Comparison of ENCODE assay signal across 34 cellular contexts in genomic region chr18:9850297-9850696, GRCh38. TPM values are rescaled to one million over a fixed set of nuclear protein-coding genes. Genes with fewer than 3 reads are reported as not detected.
DNase-seq lines count a peak whose midpoint lies in the region; ATAC-seq and TF ChIP-seq lines count a peak whose summit lies in the region.
"Had no signal": no experiment of that assay in that cellular context is flagged by ENCODE, and none has a peak within 500 bp of the region (broad histone marks: within the 10 kb centered on the region; RNA-seq: fewer than 3 reads in every experiment).

No MANE protein-coding gene starts in this region.

- no peaks in the 10 kb centered on the region for H3K27me3 ChIP-seq in heart right ventricle
- no peaks in the 10 kb centered on the region for H3K27me3 ChIP-seq in foreskin keratinocyte
- no peaks in the 10 kb centered on the region for H3K27me3 ChIP-seq in gastrocnemius medialis
- no peaks in the 10 kb centered on the region for H3K27me3 ChIP-seq in vagina
- H3K27me3 ChIP-seq: breast epithelium, ovary, tibial nerve had no signal

- TF ChIP-seq POLR2A in gastrocnemius medialis (IDR thresholded peaks at IDR 0.05) (no peak), vagina (IDR thresholded peaks at IDR 0.05) (no peak), lower leg skin (IDR thresholded peaks at IDR 0.05) (no peak)

- DNase-seq in heart right ventricle: no peak
- no peak for DNase-seq in left cardiac atrium
- no peak for DNase-seq in foreskin keratinocyte
- no peak for DNase-seq in gastrocnemius medialis
- DNase-seq in vagina (ENCODE audit: extremely low spot score in 2 of 2): no peak
- DNase-seq in lower leg skin (ENCODE audit: low spot score in 2 of 2): no peak
- DNase-seq in NCI-H2107 treated with DMSO at 0.1 percent for 48 hours (lab: John Stamatoyannopoulos, UW; ENCODE audit: unreplicated experiment): no peak
- DNase-seq: 8988T; activated CD4-positive, alpha-beta T cell treated with anti-CD3 and anti-CD28 coated beads, Interleukin-2, amount 50 U/mL, for 4 hours; activated CD8-positive, alpha-beta memory T cell treated with anti-CD3 and anti-CD28 coated beads, Interleukin-2, amount 10 ng/mL, durations not matched to agents 7 days and 5 days; activated gamma-delta T cell; activated naive CD8-positive, alpha-beta T cell treated with anti-CD3 and anti-CD28 coated beads for 36 hours; activated T-cell treated with anti-CD3 and anti-CD28 coated beads, Interleukin-2, amount 50 U/mL, for 4 hours; CD4-positive, CD25-positive, alpha-beta regulatory T cell; effector CD4-positive, alpha-beta T cell; islet precursor cell; NCI-H1092; NCI-H2171; NCI-H510A treated with DMSO at 0.1 percent for 48 hours; nephron progenitor cell; ovary; SK-N-SH; stimulated activated CD4-positive, alpha-beta T cell treated with anti-CD3 and anti-CD28 coated beads, Interleukin-2, amount 100 ng/mL, for 24 hours; stimulated activated CD8-positive, alpha-beta memory T cell treated with anti-CD3 and anti-CD28 coated beads, Interleukin-4, amount 100 ng/mL, for 48 hours had no signal

- H3K9me3 ChIP-seq in heart right ventricle (no peaks in the 10 kb centered on the region), gastrocnemius medialis (no peaks in the 10 kb centered on the region), vagina (no peaks in the 10 kb centered on the region)
- H3K9me3 ChIP-seq: breast epithelium, ovary, tibial nerve had no signal

- H3K4me1 ChIP-seq in heart right ventricle: peaks cover 6 to 74% (median 31%) of the 10 kb centered on the region in 9 donors
- H3K4me1 ChIP-seq in foreskin keratinocyte: peaks cover 35% of the 10 kb centered on the region
- H3K4me1 ChIP-seq in gastrocnemius medialis: peaks cover 37 to 42% of the 10 kb centered on the region in 2 donors
- H3K4me1 ChIP-seq in vagina: peaks cover 65% of the 10 kb centered on the region
- H3K4me1 ChIP-seq: breast epithelium had no signal

- peaks cover 0 to 25% (median 0%) of the 10 kb centered on the region in 9 donors for H3K36me3 ChIP-seq in heart right ventricle
- no peaks in the 10 kb centered on the region for H3K36me3 ChIP-seq in gastrocnemius medialis
- H3K36me3 ChIP-seq in vagina: no peaks in the 10 kb centered on the region
- H3K36me3 ChIP-seq: breast epithelium, ovary, tibial nerve had no signal

- 91 to 94% methylated on average over 3 of the region's 3 CpGs for whole genome bisulfite sequencing in heart right ventricle, 2 donors
- 65% methylated on average over 3 of the region's 3 CpGs for whole genome bisulfite sequencing in lower leg skin, 2 donors

- H3K27ac ChIP-seq in heart right ventricle (peak overlapping the region in 6 of 10 donors; percentile 29 to 84 (median 62)), foreskin keratinocyte (no peak overlapping the region), gastrocnemius medialis (peak overlapping the region; percentile 83 to 90 (median 84)), vagina (peak overlapping the region; percentile 36)
- H3K27ac ChIP-seq: ovary, RWPE1 had no signal

- ATAC-seq in heart right ventricle: no peak
- no peak for ATAC-seq in left cardiac atrium
- ATAC-seq in foreskin keratinocyte: no peak
- ATAC-seq in gastrocnemius medialis: no peak
- ATAC-seq in HG03159 (IDR thresholded peaks at IDR 0.05; ENCODE audit: unreplicated experiment): no peak
- ATAC-seq: activated CD8-positive, alpha-beta memory T cell treated with anti-CD3 and anti-CD28 coated beads, Interleukin-2, amount 10 ng/mL, durations not matched to agents 7 days and 5 days; activated T-cell treated with anti-CD3 and anti-CD28 coated beads, Interleukin-2, amount 50 U/mL, for 4 hours; HCT116 had no signal

- intact Hi-C loops in heart right ventricle (cut with DNase I) (loop anchor here in 1 of 10 donors (10.0 kb wide), 1 partner anchor 45 kb away; no protein-coding TSS in a partner anchor), left cardiac atrium (cut with DNase I) (no loop called here), gastrocnemius medialis (cut with DNase I; ENCODE audit: low total_unique reads) (no loop called here), vagina (cut with DNase I) (no loop called here), lower leg skin (cut with DNase I; ENCODE audit: low total_unique reads) (no loop called here)

- in situ Hi-C loops in gastrocnemius medialis (cut with MboI; ENCODE audit: low sequenced_read_pairs in 4 of 4): no loop called here

- TF ChIP-seq CTCF in heart right ventricle (IDR thresholded peaks at IDR 0.05) (no peak), foreskin keratinocyte (conservative IDR thresholded peaks at IDR 0.05) (peak; percentile 28), gastrocnemius medialis (IDR thresholded peaks at IDR 0.05 in 4 of 5, conservative IDR thresholded peaks at IDR 0.05 in 1 of 5) (no peak), vagina (IDR thresholded peaks at IDR 0.05) (no peak), lower leg skin (IDR thresholded peaks at IDR 0.05) (no peak)

- H3K4me3 ChIP-seq in heart right ventricle (no peak overlapping the region), gastrocnemius medialis (peak overlapping the region in 1 of 4 donors; percentile 36), vagina (no peak overlapping the region), lower leg skin (ENCODE audit: low read depth, poor library complexity, severe bottlenecking) (no peak overlapping the region)
- H3K4me3 ChIP-seq: breast epithelium, lung, ovary, tibial nerve had no signal

RNA-seq across cellular contexts. Expression of gene TXNDC2, which starts 35.5 kb away (rescaled TPM):
- total RNA-seq in heart right ventricle (under 1 TPM in 1 of 10 donors, not detected in 9; 0.22 TPM), left cardiac atrium (under 1 TPM in 1 of 2 donors, not detected in 1; 0.18 TPM), foreskin keratinocyte (not detected in 2 replicates), gastrocnemius medialis (not detected), vagina (0.49 TPM), lower leg skin (under 1 TPM in 1 of 4 donors, not detected in 3; 0.06 TPM)
- polyA plus RNA-seq in heart right ventricle (under 1 TPM in 1 of 2 donors, not detected in 1; 0.04 TPM), foreskin keratinocyte (0.02 TPM in 1 of 2 replicates, not detected in the other)
- total RNA-seq: activated CD8-positive, alpha-beta memory T cell treated with anti-CD3 and anti-CD28 coated beads, Interleukin-2, amount 10 ng/mL, durations not matched to agents 7 days and 5 days; activated naive CD8-positive, alpha-beta T cell treated with anti-CD3 and anti-CD28 coated beads for 36 hours; activated T-cell treated with anti-CD3 and anti-CD28 coated beads, Interleukin-2, amount 50 U/mL, for 4 hours; CD4-positive, CD25-positive, alpha-beta regulatory T cell; glomerular endothelial cell; HT-29; mucosa of gallbladder had no signal
- polyA plus RNA-seq: CD4-positive, CD25-positive, alpha-beta regulatory T cell; IgD-negative memory B cell had no signal
